ENCODE assay signal across 19 cellular contexts in genomic region chr12:2160043-2160442, GRCh38.
DNase-seq lines count a peak whose midpoint lies in the region; TF ChIP-seq lines count a peak whose summit lies in the region.
"Had no signal": no experiment of that assay in that cellular context is flagged by ENCODE, and none has a peak within 500 bp of the region (broad histone marks: within the 10 kb centered on the region; RNA-seq: fewer than 3 reads in every experiment).

No MANE protein-coding gene starts in this region.

- H3K36me3 ChIP-seq in tibial artery = no peaks in the 10 kb centered on the region
- H3K36me3 ChIP-seq in osteoblast (ENCODE audit: insufficient read depth, low read length) = no peaks in the 10 kb centered on the region
- H3K36me3 ChIP-seq: adrenal gland; BLaER1 treated with 17β-estradiol and CSF1 and Interleukin-3, amounts not matched to agents 10 nM and 100 nM; MG63; SJCRH30 had no signal

- H2AFZ ChIP-seq in osteoblast (ENCODE audit: low read length) = no peak overlapping the region
- H2AFZ ChIP-seq: GM23248 had no signal

- H3K27me3 ChIP-seq in tibial artery = no peaks in the 10 kb centered on the region
- no peaks in the 10 kb centered on the region for H3K27me3 ChIP-seq in osteoblast (ENCODE audit: insufficient read depth, low read length)
- H3K27me3 ChIP-seq: adrenal gland; BLaER1 treated with 17β-estradiol and CSF1 and Interleukin-3, amounts not matched to agents 10 nM and 100 nM; MG63 had no signal

- peak overlapping the region; percentile 84 to 85 for H3K27ac ChIP-seq in tibial artery
- H3K27ac ChIP-seq in osteoblast (ENCODE audit: low read depth, low read length) = no peak overlapping the region
- H3K27ac ChIP-seq in caudate nucleus (ENCODE audit: low read depth, low read length) = no peak overlapping the region
- H3K27ac ChIP-seq: adrenal gland; BLaER1 treated with 17β-estradiol and CSF1 and Interleukin-3, amounts not matched to agents 10 nM and 100 nM; GM23248; SJCRH30 had no signal

- no peak overlapping the region for H3K4me2 ChIP-seq in osteoblast (ENCODE audit: insufficient read depth, low read length)
- H3K4me2 ChIP-seq: BLaER1 treated with 17β-estradiol and CSF1 and Interleukin-3, amounts not matched to agents 10 nM and 100 nM had no signal

- H3K4me3 ChIP-seq in tibial artery (no peak overlapping the region), osteoblast (ENCODE audit: insufficient read depth, low read length) (no peak overlapping the region)
- H3K4me3 ChIP-seq: adrenal gland; BLaER1 treated with 17β-estradiol and CSF1 and Interleukin-3, amounts not matched to agents 10 nM and 100 nM; GM23248; MG63; SJCRH30 had no signal

- intact Hi-C loops in tibial artery (cut with DNase I; ENCODE audit: low total_unique reads) = loop anchor here (10.0 kb wide), 1 partner anchor 105 kb away; the partner anchor contains the start of gene CACNA1C

- no peak for TF ChIP-seq CTCF in tibial artery (IDR thresholded peaks at IDR 0.05)
- no peak for TF ChIP-seq CTCF in osteoblast (IDR thresholded peaks at IDR 0.05; ENCODE audit: extremely low read depth, low read depth, low read length)

- DNase-seq in NCI-H345 (lab: John Stamatoyannopoulos, UW) (peak; percentile 56), NCI-H345 treated with DMSO at 0.1 percent for 48 hours (lab: John Stamatoyannopoulos, UW; ENCODE audit: unreplicated experiment) (no peak), NCI-H69 (lab: John Stamatoyannopoulos, UW) (peak; percentile 45), fibroblast of gingiva (ENCODE audit: low read depth) (peak; percentile 24), tibial artery (no peak), osteoblast (ENCODE audit: insufficient read length, low spot score, missing footprints) (no peak), Ammon's horn (ENCODE audit: low spot score) (no peak), caudate nucleus (lab: John Stamatoyannopoulos, UW) (no peak)
- DNase-seq: 8988T; activated CD4-positive, CD25-positive, alpha-beta regulatory T cell; adrenal gland; DMS 273 treated with DMSO at 0.1 percent for 48 hours; effector CD8-positive, alpha-beta T cell; GM23248; MG63; NCI-H187; NCI-H524; SJCRH30 had no signal

- no peaks in the 10 kb centered on the region for H3K9me3 ChIP-seq in tibial artery
- no peaks in the 10 kb centered on the region for H3K9me3 ChIP-seq in osteoblast (ENCODE audit: low read depth, low read length)
- H3K9me3 ChIP-seq: adrenal gland; BLaER1 treated with 17β-estradiol and CSF1 and Interleukin-3, amounts not matched to agents 10 nM and 100 nM; MG63; SJCRH30 had no signal

- H3K4me1 ChIP-seq in tibial artery = peaks cover 5 to 65% (median 50%) of the 10 kb centered on the region in 4 donors
- peaks cover 27% of the 10 kb centered on the region for H3K4me1 ChIP-seq in osteoblast (ENCODE audit: insufficient read depth, low read length)
- H3K4me1 ChIP-seq: BLaER1 treated with 17β-estradiol and CSF1 and Interleukin-3, amounts not matched to agents 10 nM and 100 nM; SJCRH30 had no signal

- no peaks in the 10 kb centered on the region for H4K20me1 ChIP-seq in osteoblast (ENCODE audit: insufficient read depth, low read length)
- H4K20me1 ChIP-seq: BLaER1 treated with 17β-estradiol and CSF1 and Interleukin-3, amounts not matched to agents 10 nM and 100 nM had no signal

- peaks cover 17% of the 10 kb centered on the region for H3K79me2 ChIP-seq in osteoblast (ENCODE audit: insufficient read depth, low read length)

Comparison
In these comparisons a context has a peak if more than half of its experiments do, and no peak if none do; other contexts are left out.
1. DNase-seq: peak in NCI-H345 (single experiment), NCI-H69 (single experiment) and fibroblast of gingiva (single experiment); none in NCI-H345 treated with DMSO at 0.1 percent for 48 hours (single experiment), tibial artery (0 of 2), osteoblast (single experiment), Ammon's horn (single experiment) and caudate nucleus (0 of 61).
2. H3K27ac ChIP-seq: peak in tibial artery (2 of 2); none in osteoblast (single experiment) and caudate nucleus (single experiment).